ENCODE assay signal across 17 cellular contexts in the genomic region with DNA sequence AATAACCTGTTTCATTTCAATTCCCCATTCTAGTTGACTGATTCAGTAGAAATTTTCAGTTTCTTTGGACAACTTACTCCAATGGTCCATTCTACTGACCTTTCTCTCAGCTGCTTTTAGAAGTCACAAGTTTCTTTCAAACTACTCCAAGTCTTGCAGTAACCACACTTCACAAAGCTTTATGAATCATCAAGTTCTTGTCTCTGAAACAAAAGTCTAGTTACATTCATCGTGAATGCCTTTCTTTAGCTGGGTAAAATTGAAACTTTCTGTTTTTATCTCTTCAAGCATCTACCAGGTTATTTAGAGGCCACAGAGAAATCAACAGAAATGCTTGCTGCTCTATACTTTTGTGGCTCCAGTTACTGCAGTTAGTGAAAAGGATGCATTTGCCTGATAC.
DNase-seq lines count a peak whose midpoint lies in the region; ATAC-seq and TF ChIP-seq lines count a peak whose summit lies in the region.
"Had no signal": no experiment of that assay in that cellular context is flagged by ENCODE, and none has a peak within 500 bp of the region (broad histone marks: within the 10 kb centered on the region; RNA-seq: fewer than 3 reads in every experiment).

No MANE protein-coding gene starts in this region.

- H3K4me1 ChIP-seq in right lobe of liver = no peaks in the 10 kb centered on the region
- H3K4me1 ChIP-seq: BE2C, gastroesophageal sphincter, parathyroid adenoma had no signal

- TF ChIP-seq POLR2A in right lobe of liver (IDR thresholded peaks at IDR 0.05) = no peak

- no peaks in the 10 kb centered on the region for H3K9me3 ChIP-seq in right lobe of liver
- H3K9me3 ChIP-seq: BE2C, gastroesophageal sphincter had no signal

- H3K4me3 Mint-ChIP-seq in MCF 10A (ENCODE audit: unreplicated experiment) = no peak overlapping the region
- H3K4me3 Mint-ChIP-seq: activated CD4-positive, alpha-beta memory T cell treated with anti-CD3 and anti-CD28 coated beads, Interleukin-2, amount 10 ng/mL, durations not matched to agents 7 days and 5 days; naive B cell had no signal

- no TSS peak for BruUV-seq in MCF 10A (replicated peaks; lab: Mats Ljungman, UMichigan)

- H3K27ac ChIP-seq in right lobe of liver = no peak overlapping the region
- H3K27ac ChIP-seq: gastroesophageal sphincter, parathyroid adenoma had no signal

- no peaks in the 10 kb centered on the region for H3K27me3 Mint-ChIP-seq in MCF 10A (ENCODE audit: insufficient read depth, unreplicated experiment)
- H3K27me3 Mint-ChIP-seq: activated CD4-positive, alpha-beta memory T cell treated with anti-CD3 and anti-CD28 coated beads, Interleukin-2, amount 10 ng/mL, durations not matched to agents 7 days and 5 days; naive B cell had no signal

- H3K27me3 ChIP-seq in right lobe of liver = no peaks in the 10 kb centered on the region
- H3K27me3 ChIP-seq: BE2C, gastroesophageal sphincter had no signal

- peaks cover 5% of the 10 kb centered on the region for H3K4me1 Mint-ChIP-seq in MCF 10A (ENCODE audit: insufficient read depth, unreplicated experiment)
- H3K4me1 Mint-ChIP-seq: naive B cell had no signal

- intact Hi-C loops in right lobe of liver (cut with DNase I) (no loop called here), MCF 10A (cut with micrococcal nuclease) (no loop called here)

- H3K36me3 Mint-ChIP-seq in MCF 10A (ENCODE audit: insufficient read depth, unreplicated experiment) = no peaks in the 10 kb centered on the region
- H3K36me3 Mint-ChIP-seq: naive B cell had no signal

- H3K36me3 ChIP-seq in right lobe of liver = no peaks in the 10 kb centered on the region
- H3K36me3 ChIP-seq: BE2C, gastroesophageal sphincter had no signal

- POLR2A ChIA-PET in MCF 10A (lab: Yijun Ruan, JAX) = no interaction called here

- TF ChIP-seq CTCF in right lobe of liver (IDR thresholded peaks at IDR 0.05) (no peak), MCF 10A (IDR thresholded peaks at IDR 0.05; ENCODE audit: unreplicated experiment) (no peak)

- H3K9me3 Mint-ChIP-seq in MCF 10A (ENCODE audit: unreplicated experiment) = no peaks in the 10 kb centered on the region

- peak; percentile 61 for DNase-seq in amniotic epithelial cell (ENCODE audit: low read depth)
- DNase-seq in myocyte (ENCODE audit: low read depth) = peak; percentile 54
- no peak for DNase-seq in right lobe of liver
- no peak for DNase-seq in islet precursor cell
- DNase-seq in MCF 10A (ENCODE audit: unreplicated experiment) = no peak
- DNase-seq: activated CD4-positive, alpha-beta memory T cell treated with anti-CD3 and anti-CD28 coated beads, Interleukin-2, amount 10 ng/mL, durations not matched to agents 7 days and 5 days; BE2C; GOT3; naive B cell; NCI-H1048; NCI-H82; stimulated activated naive CD4-positive, alpha-beta T cell had no signal

- WGBS in right lobe of liver (ENCODE audit: insufficient coverage, low coverage, low lambda C conversion rate, missing lambda C conversion rate) = 44% methylated on average over 1 of the region's 1 CpG

- H3K27ac Mint-ChIP-seq in MCF 10A (ENCODE audit: low read depth, unreplicated experiment) = no peak overlapping the region
- H3K27ac Mint-ChIP-seq: activated CD4-positive, alpha-beta memory T cell treated with anti-CD3 and anti-CD28 coated beads, Interleukin-2, amount 10 ng/mL, durations not matched to agents 7 days and 5 days; naive B cell had no signal

- H3K4me3 ChIP-seq in right lobe of liver = no peak overlapping the region
- H3K4me3 ChIP-seq: gastroesophageal sphincter had no signal

- ATAC-seq in GM18502 (IDR thresholded peaks at IDR 0.05; ENCODE audit: poor library complexity, unreplicated experiment) (peak; percentile 62), HG02938 (IDR thresholded peaks at IDR 0.05; ENCODE audit: unreplicated experiment) (peak; percentile 52), right lobe of liver (no peak), GM21423 (IDR thresholded peaks at IDR 0.05; ENCODE audit: unreplicated experiment) (no peak)
- ATAC-seq: gastroesophageal sphincter had no signal

- CTCF ChIA-PET in MCF 10A (lab: Yijun Ruan, JAX) = no interaction called here

Comparison
In these comparisons a context has a peak if more than half of its experiments do, and no peak if none do; other contexts are left out.
1. ATAC-seq: peak in GM18502 (single experiment) and HG02938 (single experiment); none in right lobe of liver (0 of 4) and GM21423 (single experiment).
2. DNase-seq: peak in amniotic epithelial cell (single experiment) and myocyte (single experiment); none in right lobe of liver (0 of 3), islet precursor cell (single experiment) and MCF 10A (single experiment).